ENCODE assay signal across 27 cellular contexts in genomic region chr15:94538280-94538679, GRCh38.
"Had no signal": no experiment of that assay in that cellular context is flagged by ENCODE, and none has a peak within 500 bp of the region (broad histone marks: within the 10 kb centered on the region; RNA-seq: fewer than 3 reads in every experiment).

No MANE protein-coding gene starts in this region.

- H3K4me1 ChIP-seq: stomach, suprapubic skin, testis, thyroid gland, tibial artery, tibial nerve, transverse colon, upper lobe of left lung, upper lobe of right lung, uterus, vagina had no signal

- DNase-seq: stimulated activated CD4-positive, alpha-beta T cell treated with anti-CD3 and anti-CD28 coated beads, Interleukin-2, amount 100 ng/mL, for 48 hours; stimulated activated CD4-positive, alpha-beta T cell treated with anti-CD3 and anti-CD28 coated beads, Interleukin-4, amount 100 ng/mL, for 1 hour; stimulated activated CD4-positive, alpha-beta T cell treated with anti-CD3 and anti-CD28 coated beads, Interleukin-4, amount 100 ng/mL, for 24 hours; stimulated activated CD4-positive, alpha-beta T cell treated with anti-CD3 and anti-CD28 coated beads, Interleukin-4, amount 100 ng/mL, for 4 hours; stimulated activated CD8-positive, alpha-beta memory T cell treated with anti-CD3 and anti-CD28 coated beads, Interleukin-4, amount 100 ng/mL, for 48 hours; stimulated activated naive B cell treated with anti-CD40 and anti-IgM and Interleukin-4, amounts not matched to agents 10 μg/mL and 1 μg/mL and 100 μg/mL, for 72 hours; stimulated activated naive CD4-positive, alpha-beta T cell; stimulated activated naive CD4-positive, alpha-beta T cell treated with Interleukin-2 at 50 U/mL for 16 hours; stimulated activated naive CD8-positive, alpha-beta T cell treated with anti-CD3 and anti-CD28 coated beads, Interleukin-15, amount 100 ng/mL, for 72 hours; stimulated activated naive CD8-positive, alpha-beta T cell treated with anti-CD3 and anti-CD28 coated beads, Interleukin-15, Interleukin-2, amounts not matched to agents 100 U/mL and 50 U/mL, for 24 hours; stomach; substantia nigra; testis; thyroid gland; tibial artery; transverse colon; trophoblast cell; upper lobe of left lung; upper lobe of right lung; uterus had no signal

- H3K27me3 ChIP-seq: stomach, suprapubic skin, testis, thyroid gland, tibial nerve, upper lobe of left lung, upper lobe of right lung, uterus, vagina had no signal

- H3K9me3 ChIP-seq: stomach, suprapubic skin, testis, thoracic aorta, thyroid gland, tibial artery, tibial nerve, transverse colon, upper lobe of left lung, upper lobe of right lung, uterus, vagina had no signal

- H3K27ac ChIP-seq: stomach, suprapubic skin, testis, thoracic aorta, thyroid gland, tibial artery, tibial nerve, transverse colon, upper lobe of left lung, upper lobe of right lung, uterus, vagina had no signal

- H3K36me3 ChIP-seq: stomach, suprapubic skin, thoracic aorta, thyroid gland, tibial artery, tibial nerve, transverse colon, upper lobe of left lung, upper lobe of right lung, uterus, vagina had no signal

- FAIRE-seq: urothelium cell line had no signal

- H3K4me3 ChIP-seq: stomach, suprapubic skin, testis, thoracic aorta, thyroid gland, tibial artery, tibial nerve, transverse colon, upper lobe of left lung, upper lobe of right lung, uterus, vagina had no signal

- ATAC-seq: stimulated activated effector memory CD8-positive, alpha-beta T cell treated with anti-CD3 and anti-CD28 coated beads, Interleukin-12 subunit alpha, Interleukin-12 subunit beta, amount 100 ng/mL, for 72 hours; stimulated activated memory B cell treated with anti-CD40 and anti-IgM and Interleukin-4, amounts not matched to agents 10 μg/mL and 1 μg/mL and 100 μg/mL, for 72 hours; stimulated activated naive B cell treated with anti-CD40 and anti-IgM and Interleukin-4, amounts not matched to agents 10 μg/mL and 1 μg/mL and 100 μg/mL, for 72 hours; stimulated activated naive CD8-positive, alpha-beta T cell treated with anti-CD3 and anti-CD28 coated beads, Interleukin-15, amount 100 ng/mL, for 72 hours; stimulated activated naive CD8-positive, alpha-beta T cell treated with anti-CD3 and anti-CD28 coated beads, Interleukin-15, Interleukin-2, amounts not matched to agents 100 U/mL and 50 U/mL, for 24 hours; upper lobe of right lung had no signal
